19 cellular contexts compared by ENCODE assay signal in the genomic region with DNA sequence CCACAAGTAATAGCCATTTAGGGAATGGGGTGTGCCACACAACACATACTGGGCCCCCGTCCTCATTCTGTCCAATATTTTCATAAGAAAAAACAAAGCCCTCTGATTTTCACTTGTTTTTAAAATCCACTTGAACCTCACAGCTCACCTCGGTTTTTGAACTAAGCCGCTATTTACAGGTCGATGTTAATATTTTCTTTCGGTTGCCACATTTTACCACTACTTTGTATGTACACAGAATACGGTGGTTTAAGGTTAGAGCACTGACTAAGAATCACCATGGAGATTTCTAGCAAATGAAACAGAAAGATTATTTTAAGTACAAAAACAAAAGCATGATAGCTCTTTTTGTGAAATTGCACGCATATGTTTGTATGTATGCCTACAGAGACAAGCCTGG.
A peak's percentile ranks its signal among the peaks of the same experiment; 100 is the strongest.
DNase-seq lines count a peak whose midpoint lies in the region; ATAC-seq and TF ChIP-seq lines count a peak whose summit lies in the region.
"Had no signal": no experiment of that assay in that cellular context is flagged by ENCODE, and none has a peak within 500 bp of the region (broad histone marks: within the 10 kb centered on the region; RNA-seq: fewer than 3 reads in every experiment).

No MANE protein-coding gene starts in this region.

- TF ChIP-seq POLR2A in right lobe of liver (IDR thresholded peaks at IDR 0.05), result no peak

- no peaks in the 10 kb centered on the region for H3K36me3 ChIP-seq in SK-N-SH (replicated peaks in 1 of 2; ENCODE audit: control insufficient read depth in 1 of 2, insufficient read depth in 2 of 2, low read length in 1 of 2)
- no peaks in the 10 kb centered on the region for H3K36me3 ChIP-seq in right lobe of liver
- no peaks in the 10 kb centered on the region for H3K36me3 ChIP-seq in thoracic aorta
- no peaks in the 10 kb centered on the region for H3K36me3 ChIP-seq in effector memory CD4-positive, alpha-beta T cell (ENCODE audit: control insufficient read depth, insufficient read depth, low read length)
- H3K36me3 ChIP-seq: BE2C, MG63 had no signal

- H3K9ac ChIP-seq in SK-N-SH, result no peak overlapping the region

- no peak overlapping the region for H3K4me3 Mint-ChIP-seq in chondrocyte (ENCODE audit: unreplicated experiment)
- H3K4me3 Mint-ChIP-seq: CD4-positive, alpha-beta memory T cell had no signal

- H3K27me3 ChIP-seq in SK-N-SH (ENCODE audit: insufficient read depth), result no peaks in the 10 kb centered on the region
- H3K27me3 ChIP-seq in right lobe of liver, result no peaks in the 10 kb centered on the region
- H3K27me3 ChIP-seq in thoracic aorta (replicated peaks; ENCODE audit: insufficient read depth), result no peaks in the 10 kb centered on the region
- H3K27me3 ChIP-seq in effector memory CD4-positive, alpha-beta T cell (replicated peaks; ENCODE audit: control insufficient read depth, insufficient read depth, low read length, poor library complexity, severe bottlenecking), result no peaks in the 10 kb centered on the region
- H3K27me3 ChIP-seq: MG63 had no signal

- no peaks in the 10 kb centered on the region for H3K36me3 Mint-ChIP-seq in chondrocyte (ENCODE audit: low read depth)

- H3K9me3 ChIP-seq in SK-N-SH (no peaks in the 10 kb centered on the region), right lobe of liver (no peaks in the 10 kb centered on the region), thoracic aorta (no peaks in the 10 kb centered on the region)
- H3K9me3 ChIP-seq in effector memory CD4-positive, alpha-beta T cell (ENCODE audit: control insufficient read depth, low read length), result no peaks in the 10 kb centered on the region
- H3K9me3 ChIP-seq: BE2C, MG63 had no signal

- peaks cover 2 to 18% of the 10 kb centered on the region in 2 experiments for H3K4me1 ChIP-seq in SK-N-SH (ENCODE audit: control insufficient read depth in 1 of 2, insufficient read depth in 2 of 2, low read depth in 1 of 2, low read length in 1 of 2)
- H3K4me1 ChIP-seq in right lobe of liver, result peaks cover 0 to 21% (median 5%) of the 10 kb centered on the region in 4 donors
- peaks cover 48 to 64% of the 10 kb centered on the region in 2 donors for H3K4me1 ChIP-seq in thoracic aorta (ENCODE audit: control insufficient read depth in 1 of 2, low read depth in 2 of 2)
- H3K4me1 ChIP-seq in effector memory CD4-positive, alpha-beta T cell (ENCODE audit: control insufficient read depth, insufficient read depth, low read length, poor library complexity, severe bottlenecking), result no peaks in the 10 kb centered on the region
- H3K4me1 ChIP-seq: BE2C had no signal

- H3K4me3 ChIP-seq in SK-N-SH (ENCODE audit: low read depth in 2 of 2, low read length in 1 of 2) (no peak overlapping the region), right lobe of liver (no peak overlapping the region), thoracic aorta (peak overlapping the region; percentile 52)
- H3K4me3 ChIP-seq in effector memory CD4-positive, alpha-beta T cell (ENCODE audit: insufficient read depth, low read depth, low read length, poor library complexity, severe bottlenecking), result no peak overlapping the region
- H3K4me3 ChIP-seq: MG63 had no signal

- no peak for TF ChIP-seq EP300 in SK-N-SH (IDR thresholded peaks at IDR 0.05; ENCODE audit: borderline replicate concordance in 1 of 2, low read depth in 1 of 2, low read length in 1 of 2)

- no peak overlapping the region for H3K4me2 ChIP-seq in SK-N-SH

- CTCF ChIA-PET in SK-N-SH (lab: Yijun Ruan, JAX), result interaction anchor here (1.8 kb wide), 1 partner anchor 11 kb away, joined by 4 read pairs; no protein-coding TSS in a partner anchor

- DNase-seq in SK-N-SH, result no peak
- no peak for DNase-seq in chondrocyte (ENCODE audit: low spot score)
- DNase-seq in right lobe of liver, result no peak
- no peak for DNase-seq in thoracic aorta (ENCODE audit: low spot score)
- no peak for DNase-seq in effector memory CD4-positive, alpha-beta T cell
- no peak for DNase-seq in hippocampal formation (lab: John Stamatoyannopoulos, UW)
- DNase-seq in stimulated activated naive CD8-positive, alpha-beta T cell treated with anti-CD3 and anti-CD28 coated beads, Interleukin-15, Interleukin-2, amounts not matched to agents 100 U/mL and 50 U/mL, for 24 hours, result no peak
- DNase-seq: BE2C; Calu3; CD4-positive, alpha-beta memory T cell; DMS53; IMR-90; Karpas-422; MG63; NCI-H1092; NCI-H2227 treated with DMSO at 0.1 percent for 48 hours; NCI-H524 had no signal

- H3F3A ChIP-seq in SK-N-SH (replicated peaks; ENCODE audit: insufficient read depth), result peaks cover 15% of the 10 kb centered on the region

- intact Hi-C loops in right lobe of liver (cut with DNase I), result no loop called here

- 41% methylated on average over 7 of the region's 7 CpGs for WGBS in SK-N-SH (ENCODE audit: low lambda C conversion rate)
- WGBS in right lobe of liver (ENCODE audit: insufficient coverage, low coverage, low lambda C conversion rate, missing lambda C conversion rate), result 35% methylated on average over 7 of the region's 7 CpGs

- H3K9me3 Mint-ChIP-seq in chondrocyte (ENCODE audit: low read depth), result no peaks in the 10 kb centered on the region

- ATAC-seq in SK-N-SH treated with all-trans-retinoic acid at 6 μM for 48 hours (no peak), right lobe of liver (peak; percentile 59 to 79 (median 75)), thoracic aorta (ENCODE audit: insufficient number of reproducible peaks, low FRiP score, low read depth) (no peak)
- no peak for ATAC-seq in stimulated activated naive CD8-positive, alpha-beta T cell treated with anti-CD3 and anti-CD28 coated beads, Interleukin-15, Interleukin-2, amounts not matched to agents 100 U/mL and 50 U/mL, for 24 hours

- H3K27ac Mint-ChIP-seq in chondrocyte (ENCODE audit: unreplicated experiment), result peak overlapping the region; percentile 94

- no peaks in the 10 kb centered on the region for H3K9me2 ChIP-seq in SK-N-SH

- H3K27ac ChIP-seq in SK-N-SH (ENCODE audit: low read depth in 2 of 2, low read length in 1 of 2) (peak overlapping the region; percentile 46 to 53; a peak in 2 of 4 replicates), right lobe of liver (peak overlapping the region in 1 of 3 donors; percentile 31), thoracic aorta (peak overlapping the region; percentile 75 to 76)
- H3K27ac ChIP-seq in effector memory CD4-positive, alpha-beta T cell (ENCODE audit: insufficient read depth, low read length, poor library complexity, severe bottlenecking), result no peak overlapping the region
- H3K27ac ChIP-seq: 22Rv1 had no signal

- TF ChIP-seq RAD21 in SK-N-SH (IDR thresholded peaks at IDR 0.05; ENCODE audit: low read length), result no peak

- H3K27me3 Mint-ChIP-seq in chondrocyte (ENCODE audit: low read depth), result no peaks in the 10 kb centered on the region
- H3K27me3 Mint-ChIP-seq: CD4-positive, alpha-beta memory T cell had no signal

- no peaks in the 10 kb centered on the region for H4K20me1 ChIP-seq in SK-N-SH (ENCODE audit: insufficient read depth)

- no peak for TF ChIP-seq CTCF in SK-N-SH (IDR thresholded peaks at IDR 0.05)
- TF ChIP-seq CTCF in chondrocyte (IDR thresholded peaks at IDR 0.05), result no peak
- no peak for TF ChIP-seq CTCF in right lobe of liver (IDR thresholded peaks at IDR 0.05)
- TF ChIP-seq CTCF in thoracic aorta (IDR thresholded peaks at IDR 0.05), result no peak

- peaks cover 45% of the 10 kb centered on the region for H3K4me1 Mint-ChIP-seq in chondrocyte (ENCODE audit: low read depth)

- H3K79me2 ChIP-seq in SK-N-SH (ENCODE audit: insufficient read depth), result no peaks in the 10 kb centered on the region

- H2AFZ ChIP-seq in SK-N-SH (ENCODE audit: low read depth), result no peak overlapping the region

- POLR2A ChIA-PET in SK-N-SH (lab: Yijun Ruan, JAX), result no interaction called here

TF ChIP-seq in SK-N-SH, 30 proteins besides CTCF, POLR2A, EP300 and RAD21 (continues in another document):
- TF ChIP-seq YY1 (IDR thresholded peaks at IDR 0.05; ENCODE audit: low read depth), result no peak
- TF ChIP-seq FOXJ3 (CRISPR knock-in tag; IDR thresholded peaks at IDR 0.05), result no peak
- no peak for TF ChIP-seq POLR2AphosphoS5 (IDR thresholded peaks at IDR 0.05; ENCODE audit: low read depth, low read length)
- no peak for TF ChIP-seq RCOR1 (IDR thresholded peaks at IDR 0.05; ENCODE audit: low read length)
- no peak for TF ChIP-seq FOSL2 (IDR thresholded peaks at IDR 0.05; ENCODE audit: borderline replicate concordance, low read depth)
- no peak for TF ChIP-seq NRF1 (IDR thresholded peaks at IDR 0.05; ENCODE audit: low read depth, low read length)
- no peak for TF ChIP-seq SIN3A (IDR thresholded peaks at IDR 0.05; ENCODE audit: borderline replicate concordance, low read depth, low read length)
- TF ChIP-seq ELF1 (IDR thresholded peaks at IDR 0.05), result no peak

TF ChIP-seq in SK-N-SH treated with all-trans-retinoic acid at 6 μM for 48 hours, 23 proteins besides CTCF, POLR2A, EP300 and RAD21 (continues in another document):
- no peak for TF ChIP-seq ZC3H10 (CRISPR knock-in tag; IDR thresholded peaks at IDR 0.05)
- no peak for TF ChIP-seq PATZ1 (CRISPR knock-in tag; IDR thresholded peaks at IDR 0.05; ENCODE audit: borderline replicate concordance)
- TF ChIP-seq ZFP3 (CRISPR knock-in tag; IDR thresholded peaks at IDR 0.05), result no peak
- no peak for TF ChIP-seq ZNF565 (CRISPR knock-in tag; conservative IDR thresholded peaks at IDR 0.05; ENCODE audit: low read depth)
- TF ChIP-seq ZNF8 (CRISPR knock-in tag; IDR thresholded peaks at IDR 0.05), result no peak
- TF ChIP-seq PPARA (CRISPR knock-in tag; IDR thresholded peaks at IDR 0.05; ENCODE audit: borderline replicate concordance), result no peak
- TF ChIP-seq ZFP30 (CRISPR knock-in tag; IDR thresholded peaks at IDR 0.05), result no peak
- no peak for TF ChIP-seq BACH2 (CRISPR knock-in tag; IDR thresholded peaks at IDR 0.05; ENCODE audit: borderline replicate concordance)
- no peak for TF ChIP-seq ZNF70 (CRISPR knock-in tag; IDR thresholded peaks at IDR 0.05)
- no peak for TF ChIP-seq ESRRG (CRISPR knock-in tag; IDR thresholded peaks at IDR 0.05)

Comparison
In these comparisons a context has a peak if more than half of its experiments do, and no peak if none do; other contexts are left out.
1. ATAC-seq: peak in right lobe of liver (4 of 4); none in SK-N-SH treated with all-trans-retinoic acid at 6 μM for 48 hours (single experiment), thoracic aorta (single experiment) and stimulated activated naive CD8-positive, alpha-beta T cell treated with anti-CD3 and anti-CD28 coated beads, Interleukin-15, Interleukin-2, amounts not matched to agents 100 U/mL and 50 U/mL, for 24 hours (single experiment).